ENCODE assay signal across 14 cellular contexts in genomic region chr11:2582958-2583604, GRCh38.
A peak's percentile ranks its signal among the peaks of the same experiment; 100 is the strongest.
DNase-seq lines count a peak whose midpoint lies in the region; ATAC-seq, FAIRE-seq and TF ChIP-seq lines count a peak whose summit lies in the region.
"Had no signal": no experiment of that assay in that cellular context is flagged by ENCODE, and none has a peak within 500 bp of the region (broad histone marks: within the 10 kb centered on the region; RNA-seq: fewer than 3 reads in every experiment).

No MANE protein-coding gene starts in this region.

- H3K36me3 ChIP-seq in SK-N-MC (ENCODE audit: insufficient read depth, low read length) (no peaks in the 10 kb centered on the region), heart right ventricle (peaks cover 0 to 6% (median 0%) of the 10 kb centered on the region in 9 donors)
- H3K36me3 ChIP-seq: colonic mucosa had no signal

- H3K4me3 ChIP-seq in SK-N-MC (no peak overlapping the region), heart right ventricle (no peak overlapping the region)
- H3K4me3 ChIP-seq: colonic mucosa had no signal

- peaks cover 0 to 35% (median 9%) of the 10 kb centered on the region in 9 donors for H3K4me1 ChIP-seq in heart right ventricle
- H3K4me1 ChIP-seq: colonic mucosa had no signal

- peak; percentile 15 for DNase-seq in D341Med (ENCODE audit: low spot score)
- DNase-seq in SK-N-MC (ENCODE audit: low read depth, low spot score), result no peak
- peak; percentile 2 to 25 for DNase-seq in heart right ventricle
- DNase-seq in retina, result peak; percentile 25
- DNase-seq in GM19239 (ENCODE audit: insufficient read length, low spot score), result no peak
- DNase-seq in SW480 (ENCODE audit: low spot score), result no peak
- no peak for DNase-seq in mucosa of gallbladder (ENCODE audit: low spot score)
- DNase-seq: activated CD4-positive, alpha-beta T cell treated with anti-CD3 and anti-CD28 coated beads, Interleukin-2, amount 10 ng/mL, durations not matched to agents 24 days and 14 days; colonic mucosa; NCI-H1694 treated with DMSO at 0.1 percent for 48 hours; stimulated activated naive CD8-positive, alpha-beta T cell treated with anti-CD3 and anti-CD28 coated beads, Interleukin-15, Interleukin-2, amounts not matched to agents 100 U/mL and 50 U/mL, for 24 hours had no signal

- no peak for FAIRE-seq in GM19239 (lab: Jason Lieb, UNC)
- FAIRE-seq: keratinocyte had no signal

- TF ChIP-seq CTCF in heart right ventricle (IDR thresholded peaks at IDR 0.05), result no peak

- H3K9ac ChIP-seq in SK-N-MC (ENCODE audit: insufficient read length), result no peak overlapping the region
- H3K9ac ChIP-seq: KMS-11 had no signal

- intact Hi-C loops in heart right ventricle (cut with DNase I), result no loop called here

- ATAC-seq in heart right ventricle, result peak in 2 of 8 donors; percentile 3 to 20
- ATAC-seq: CD8-positive, alpha-beta T cell; stimulated activated naive CD8-positive, alpha-beta T cell treated with anti-CD3 and anti-CD28 coated beads, Interleukin-15, Interleukin-2, amounts not matched to agents 100 U/mL and 50 U/mL, for 24 hours had no signal

- 75 to 85% methylated on average over 33 of the region's 33 CpGs for WGBS in heart right ventricle, 2 donors

- H3K27me3 ChIP-seq in heart right ventricle, result no peaks in the 10 kb centered on the region
- H3K27me3 ChIP-seq: colonic mucosa had no signal

- H3K27ac ChIP-seq in SK-N-MC (0 out of 2 replicates have a peak overlapping the region, but pooled peaks have one; percentile 25), heart right ventricle (peak overlapping the region in 2 of 10 donors; percentile 14 to 51)
- H3K27ac ChIP-seq: colonic mucosa, KMS-11 had no signal

- H3K9me3 ChIP-seq in SK-N-MC (ENCODE audit: low read depth, low read length), result no peaks in the 10 kb centered on the region
- H3K9me3 ChIP-seq in heart right ventricle, result no peaks in the 10 kb centered on the region
- H3K9me3 ChIP-seq: colonic mucosa had no signal

Comparison
In these comparisons a context has a peak if more than half of its experiments do, and no peak if none do; other contexts are left out.
1. DNase-seq: peak in D341Med (single experiment), heart right ventricle (2 of 2) and retina (single experiment); none in SK-N-MC (single experiment), GM19239 (single experiment), SW480 (single experiment) and mucosa of gallbladder (single experiment).